In the genomic region with DNA sequence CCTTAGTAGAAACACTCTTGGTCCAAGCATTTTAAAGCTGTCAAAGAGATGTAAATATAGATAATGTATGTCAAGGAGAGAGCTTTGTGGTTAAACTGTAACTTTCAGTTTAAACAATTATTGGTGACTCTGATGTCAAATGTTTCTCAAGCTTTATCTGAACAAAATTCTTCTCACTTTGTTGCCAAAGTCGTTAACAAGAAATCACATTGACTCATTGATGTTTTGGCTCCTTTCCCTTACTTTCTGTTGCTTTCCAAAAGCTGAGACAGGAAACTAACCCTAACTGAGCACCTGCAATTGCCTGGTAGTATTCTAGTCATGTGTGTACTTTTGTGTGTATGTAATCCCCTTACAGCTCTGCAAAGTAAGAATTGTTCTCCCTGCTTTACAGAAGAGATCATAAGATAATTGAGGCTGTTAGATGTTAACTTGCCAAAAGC, we compare ENCODE assay signal across 12 cellular contexts.
DNase-seq lines count a peak whose midpoint lies in the region; ATAC-seq and TF ChIP-seq lines count a peak whose summit lies in the region.
"Had no signal": no experiment of that assay in that cellular context is flagged by ENCODE, and none has a peak within 500 bp of the region (broad histone marks: within the 10 kb centered on the region; RNA-seq: fewer than 3 reads in every experiment).

No MANE protein-coding gene starts in this region.

- no peaks in the 10 kb centered on the region for H3K9me2 ChIP-seq in GM23248 (ENCODE audit: insufficient read depth)

- H3K4me2 ChIP-seq in GM23248 (ENCODE audit: unreplicated experiment): no peak overlapping the region
- H3K4me2 ChIP-seq: GM23338 had no signal

- H3K36me3 ChIP-seq in GM23248 (ENCODE audit: low read depth): no peaks in the 10 kb centered on the region

- CTCF ChIA-PET in RWPE1 (lab: Yijun Ruan, JAX): no interaction called here

- no peaks in the 10 kb centered on the region for H3F3A ChIP-seq in GM23248 (ENCODE audit: insufficient read depth)

- no peaks in the 10 kb centered on the region for H3K27me3 ChIP-seq in GM23248 (replicated peaks; ENCODE audit: insufficient read depth)

- peak; percentile 67 for ATAC-seq in GM21576 (IDR thresholded peaks at IDR 0.05; ENCODE audit: unreplicated experiment)
- ATAC-seq: activated CD8-positive, alpha-beta T cell treated with anti-CD3 and anti-CD28 coated beads, Interleukin-2, amount 10 ng/mL, durations not matched to agents 7 days and 5 days; GM23338 had no signal

- no peaks in the 10 kb centered on the region for H3K4me1 ChIP-seq in GM23248 (ENCODE audit: insufficient read depth)

- no peak overlapping the region for H3K27ac ChIP-seq in GM23248
- no peak overlapping the region for H3K27ac ChIP-seq in RWPE1

- H2AFZ ChIP-seq in GM23248: no peak overlapping the region
- H2AFZ ChIP-seq: GM23338 had no signal

- DNase-seq in AG08396 (ENCODE audit: low spot score) (peak; percentile 10), LNCaP clone FGC (ENCODE audit: low read depth) (peak; percentile 90), epithelial cell of proximal tubule (ENCODE audit: low read depth) (peak; percentile 19), GM23248 (no peak), RWPE1 (ENCODE audit: low spot score) (no peak), NCI-H2081 treated with DMSO at 0.1 percent for 48 hours (lab: John Stamatoyannopoulos, UW) (no peak), cerebellar nuclear complex (lab: John Stamatoyannopoulos, UW) (no peak)
- DNase-seq: activated CD8-positive, alpha-beta T cell treated with anti-CD3 and anti-CD28 coated beads, Interleukin-2, amount 10 ng/mL, durations not matched to agents 7 days and 5 days; islet precursor cell; NCI-H446 had no signal

- no peaks in the 10 kb centered on the region for H3K79me2 ChIP-seq in GM23248 (ENCODE audit: insufficient read depth)

- TF ChIP-seq CTCF in LNCaP clone FGC (IDR thresholded peaks at IDR 0.05; ENCODE audit: control insufficient read depth, extremely low read depth, insufficient read depth) (no peak), epithelial cell of proximal tubule (conservative IDR thresholded peaks at IDR 0.05; ENCODE audit: low read depth, low read length) (no peak), RWPE1 (conservative IDR thresholded peaks at IDR 0.05; ENCODE audit: low read depth) (no peak)

- in situ Hi-C loops in GM23248 (cut with MboI): no loop called here

- H3K4me3 ChIP-seq in LNCaP clone FGC (ENCODE audit: low read depth, low read length) (no peak overlapping the region), epithelial cell of proximal tubule (ENCODE audit: low read depth, low read length) (no peak overlapping the region), GM23248 (no peak overlapping the region)
- H3K4me3 ChIP-seq: GM23338 had no signal

- no peaks in the 10 kb centered on the region for H3K9me3 ChIP-seq in GM23248 (ENCODE audit: low read depth)

- 0 to 6% methylated on average over 1 of the region's 1 CpG for WGBS in GM23248 (ENCODE audit: low coverage in 1 of 2, low lambda C conversion rate in 2 of 2, missing lambda C conversion rate in 2 of 2), 2 experiments

- H3K9ac ChIP-seq in GM23248: no peak overlapping the region

- POLR2A ChIA-PET in RWPE1 (lab: Yijun Ruan, JAX; ENCODE audit: low non-redundant PET): no interaction called here

- no peaks in the 10 kb centered on the region for H4K20me1 ChIP-seq in GM23248 (ENCODE audit: insufficient read depth)

Comparison
In these comparisons a context has a peak if more than half of its experiments do, and no peak if none do; other contexts are left out.
1. DNase-seq: peak in AG08396 (single experiment), LNCaP clone FGC (single experiment) and epithelial cell of proximal tubule (single experiment); none in GM23248 (single experiment), RWPE1 (single experiment), NCI-H2081 treated with DMSO at 0.1 percent for 48 hours (single experiment) and cerebellar nuclear complex (0 of 2).